8 cellular contexts compared by ENCODE assay signal in the genomic region with DNA sequence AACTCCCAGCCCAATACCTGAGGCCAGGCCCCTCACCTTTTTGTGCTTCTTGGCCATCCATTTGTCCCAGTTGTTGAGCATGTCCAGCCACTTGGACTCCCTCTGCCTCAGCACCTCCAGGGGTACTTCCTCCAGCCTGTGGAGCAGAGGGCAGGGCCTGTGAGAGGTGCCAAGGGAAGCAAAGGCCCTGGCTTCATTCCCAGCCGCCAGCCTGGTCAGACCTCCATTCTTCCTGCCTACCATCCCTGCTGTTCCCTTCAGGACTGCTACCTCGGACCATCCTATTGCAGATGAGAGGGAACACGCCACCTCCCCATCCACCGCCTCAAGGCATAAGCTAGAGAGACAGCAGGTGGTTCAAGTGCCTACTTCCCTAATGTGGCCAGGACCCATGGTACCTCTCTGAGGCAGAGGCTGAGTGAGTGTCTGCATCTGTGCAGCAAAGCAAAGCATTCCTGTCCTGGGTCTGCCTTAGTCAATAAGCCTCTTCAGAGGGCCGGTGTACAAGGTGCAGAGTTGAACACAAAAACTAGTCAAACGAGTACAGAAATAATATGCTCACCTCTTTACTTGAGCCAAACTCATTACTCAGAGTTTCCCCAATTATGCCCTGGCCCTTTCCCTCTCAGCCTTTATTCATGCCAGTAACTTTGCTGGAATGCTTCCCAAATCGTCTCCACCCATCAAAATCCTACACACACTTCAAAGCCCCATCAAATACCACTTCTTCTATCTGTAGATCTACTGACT. TPM values are rescaled to one million over a fixed set of nuclear protein-coding genes. Genes with fewer than 3 reads are reported as not detected.
DNase-seq lines count a peak whose midpoint lies in the region; ATAC-seq and TF ChIP-seq lines count a peak whose summit lies in the region.

No MANE protein-coding gene starts in this region.

- ATAC-seq in HG03097 (IDR thresholded peaks at IDR 0.05; ENCODE audit: low FRiP score, unreplicated experiment) = no peak

- H3F3A ChIP-seq in OCI-LY1 (ENCODE audit: insufficient read depth, low read length) = 0 out of 2 replicates have a peak, but pooled peaks cover 3% of the 10 kb centered on the region

- TF ChIP-seq CTCF in OCI-LY1 (IDR thresholded peaks at IDR 0.05; ENCODE audit: low read length) = no peak
- TF ChIP-seq CTCF in epithelial cell of esophagus (IDR thresholded peaks at IDR 0.05; ENCODE audit: insufficient read depth, low read depth, low read length, missing control alignments) = no peak

- H4K20me1 ChIP-seq in OCI-LY1 (ENCODE audit: insufficient read depth, low read length) = no peaks in the 10 kb centered on the region

- H2AFZ ChIP-seq in OCI-LY1 (ENCODE audit: low read length) = no peak overlapping the region

- no peaks in the 10 kb centered on the region for H3K79me2 ChIP-seq in OCI-LY1 (ENCODE audit: insufficient read depth, low read length)

- no peaks in the 10 kb centered on the region for H3K9me2 ChIP-seq in OCI-LY1 (ENCODE audit: low read depth, low read length)

- H3K36me3 ChIP-seq in OCI-LY1 (ENCODE audit: insufficient read depth, low read length) = peaks cover 15% of the 10 kb centered on the region; the same call in 1 of the 2 replicates

- peak overlapping the region; percentile 99 for H3K27ac ChIP-seq in OCI-LY1 (ENCODE audit: low read depth, low read length, poor library complexity, severe bottlenecking)

- DNase-seq in epithelial cell of esophagus (ENCODE audit: low read depth) (peak; percentile 77), renal cortical epithelial cell (ENCODE audit: low read depth) (peak; percentile 33), CD1c-positive myeloid dendritic cell (ENCODE audit: extremely low spot score) (no peak), iPS-NIHi7 (ENCODE audit: extremely low spot score) (no peak), NCI-H1092 (lab: John Stamatoyannopoulos, UW) (no peak)

- no peaks in the 10 kb centered on the region for H3K27me3 ChIP-seq in OCI-LY1 (ENCODE audit: insufficient read depth, low read length)

- H3K9me3 ChIP-seq in OCI-LY1 (ENCODE audit: low read length) = no peaks in the 10 kb centered on the region

- peak overlapping the region; percentile 79 for H3K9ac ChIP-seq in OCI-LY1 (ENCODE audit: low read length)

- H3K4me3 ChIP-seq in GM08714 (ENCODE audit: low read length) = peak overlapping the region; percentile 35; the same call in 1 of the 2 replicates
- H3K4me3 ChIP-seq in OCI-LY1 (ENCODE audit: low read depth, low read length, poor library complexity, severe bottlenecking) = peak overlapping the region; percentile 50
- H3K4me3 ChIP-seq in epithelial cell of esophagus (ENCODE audit: low read length) = no peak overlapping the region

- H3K4me1 ChIP-seq in OCI-LY1 (ENCODE audit: insufficient read depth, low read length, severe bottlenecking) = peaks cover 81% of the 10 kb centered on the region

- peak overlapping the region; percentile 78 for H3K4me2 ChIP-seq in OCI-LY1 (ENCODE audit: low read length)

RNA-seq across cellular contexts. Expression of a gene that starts 15.4 kb away (rescaled TPM):
- total RNA-seq in renal cortical epithelial cell = 9.8 and 13.0 TPM in 2 replicates

RNA-seq across cellular contexts. Expression of a gene that starts 22.1 kb away (rescaled TPM):
- 21.4 and 23.6 TPM in 2 replicates for total RNA-seq in renal cortical epithelial cell

RNA-seq across cellular contexts. Expression of a gene that starts 38.0 kb away (rescaled TPM):
- total RNA-seq in renal cortical epithelial cell = not detected in 2 replicates

RNA-seq across cellular contexts. Expression of a gene that starts 52.0 kb away (rescaled TPM):
- total RNA-seq in renal cortical epithelial cell = 9.6 and 42.1 TPM in 2 replicates

RNA-seq across cellular contexts. Expression of a gene that starts 52.1 kb away (rescaled TPM):
- total RNA-seq in renal cortical epithelial cell = 2.6 and 12.1 TPM in 2 replicates

Comparison
In these comparisons a context has a peak if more than half of its experiments do, and no peak if none do; other contexts are left out.
1. DNase-seq: peak in epithelial cell of esophagus (single experiment) and renal cortical epithelial cell (single experiment); none in CD1c-positive myeloid dendritic cell (single experiment), iPS-NIHi7 (single experiment) and NCI-H1092 (single experiment).